In the genomic region with DNA sequence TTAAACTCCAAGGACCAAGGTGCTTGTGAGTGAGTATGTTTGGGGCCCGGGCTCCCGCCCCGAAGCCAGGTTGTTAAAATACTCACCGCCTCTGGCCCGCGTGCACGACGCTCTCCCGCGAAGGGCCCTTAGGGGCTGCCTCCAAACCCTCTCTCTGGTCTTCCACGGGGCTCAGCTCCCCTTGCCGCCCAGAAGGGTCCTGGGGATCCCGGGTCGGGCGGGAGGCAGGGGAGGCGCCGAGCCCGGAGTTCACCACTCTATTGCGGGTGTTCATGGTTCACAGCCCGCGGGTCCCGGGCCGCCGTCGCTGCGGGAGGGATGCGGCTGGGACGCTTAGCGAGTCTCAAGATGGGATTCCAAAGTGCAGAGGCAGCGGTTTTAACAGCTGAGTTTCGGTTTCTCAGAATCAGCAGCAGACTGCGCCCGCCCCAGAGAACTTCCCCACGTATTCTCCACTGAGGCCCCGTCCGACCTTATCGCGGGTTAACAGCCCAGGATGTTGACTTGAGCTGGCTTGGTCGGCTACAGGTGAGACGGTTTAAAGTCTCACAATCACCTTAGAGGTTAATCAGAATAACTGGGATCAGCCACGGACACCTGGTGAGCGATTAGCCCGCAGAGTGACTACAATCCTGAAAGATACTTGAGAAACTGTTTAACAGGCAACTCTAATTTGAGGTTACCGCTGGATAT, we compare ENCODE assay signal across 7 cellular contexts. TPM values are rescaled to one million over a fixed set of nuclear protein-coding genes. Genes with fewer than 3 reads are reported as not detected.
DNase-seq lines count a peak whose midpoint lies in the region; ATAC-seq and TF ChIP-seq lines count a peak whose summit lies in the region.

A gene with protein sequence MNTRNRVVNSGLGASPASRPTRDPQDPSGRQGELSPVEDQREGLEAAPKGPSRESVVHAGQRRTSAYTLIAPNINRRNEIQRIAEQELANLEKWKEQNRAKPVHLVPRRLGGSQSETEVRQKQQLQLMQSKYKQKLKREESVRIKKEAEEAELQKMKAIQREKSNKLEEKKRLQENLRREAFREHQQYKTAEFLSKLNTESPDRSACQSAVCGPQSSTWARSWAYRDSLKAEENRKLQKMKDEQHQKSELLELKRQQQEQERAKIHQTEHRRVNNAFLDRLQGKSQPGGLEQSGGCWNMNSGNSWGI (minus strand): TSS at position 350 of the 693 bp plus-strand sequence. CDS start 76 bp downstream, at position 274.

- no peaks in the 10 kb centered on the region for H3K9me3 Mint-ChIP-seq in activated naive CD4-positive, alpha-beta T cell treated with anti-CD3 and anti-CD28 coated beads, Interleukin-2, amount 50 U/mL, for 72 hours

- H3K4me3 ChIP-seq in SJCRH30 (peak within 1 kb of the TSS; percentile 56), cardiac muscle cell (peak within 1 kb of the TSS; percentile 0)

- DNase-seq in SJCRH30 = peak; percentile 24 to 44
- DNase-seq in activated naive CD4-positive, alpha-beta T cell treated with anti-CD3 and anti-CD28 coated beads, Interleukin-2, amount 50 U/mL, for 72 hours (ENCODE audit: low spot score in 2 of 2) = peak; percentile 66 to 87
- DNase-seq in cardiac muscle cell (ENCODE audit: low read depth in 1 of 2, low spot score in 1 of 2) = peak; percentile 38 to 79
- peak; percentile 89 for DNase-seq in posterior vena cava (ENCODE audit: low spot score)
- DNase-seq in ureter (ENCODE audit: low spot score) = peak; percentile 66

- TF ChIP-seq CTCF in cardiac muscle cell (IDR thresholded peaks at IDR 0.05; ENCODE audit: low read depth, low read length) = no peak

- peaks cover 5% of the 10 kb centered on the region for H3K4me1 ChIP-seq in SJCRH30
- H3K4me1 ChIP-seq in cardiac muscle cell (ENCODE audit: low read depth) = peaks cover 41% of the 10 kb centered on the region

- ATAC-seq in GM18907 (IDR thresholded peaks at IDR 0.05; ENCODE audit: unreplicated experiment) (peak; percentile 82), HG03039 (IDR thresholded peaks at IDR 0.05; ENCODE audit: unreplicated experiment) (peak; percentile 76)
- peak; percentile 76 to 85 for ATAC-seq in activated naive CD4-positive, alpha-beta T cell treated with anti-CD3 and anti-CD28 coated beads, Interleukin-2, amount 50 U/mL, for 72 hours

- H3K27ac Mint-ChIP-seq in activated naive CD4-positive, alpha-beta T cell treated with anti-CD3 and anti-CD28 coated beads, Interleukin-2, amount 50 U/mL, for 72 hours = peak within 1 kb of the TSS; percentile 99

- H3K36me3 ChIP-seq in SJCRH30 (no peaks in the 10 kb centered on the region), cardiac muscle cell (no peaks in the 10 kb centered on the region)

- no peaks in the 10 kb centered on the region for H3K9me3 ChIP-seq in SJCRH30 (replicated peaks)
- no peaks in the 10 kb centered on the region for H3K9me3 ChIP-seq in cardiac muscle cell (ENCODE audit: low read depth)

- intact Hi-C loops in posterior vena cava (cut with DNase I) = no loop called here

- no peaks in the 10 kb centered on the region for H3K27me3 ChIP-seq in SJCRH30
- no peaks in the 10 kb centered on the region for H3K27me3 ChIP-seq in cardiac muscle cell

- H3K27ac ChIP-seq in SJCRH30 (no peak within 1 kb of the TSS), cardiac muscle cell (peak within 1 kb of the TSS; percentile 88)

- H3K36me3 Mint-ChIP-seq in activated naive CD4-positive, alpha-beta T cell treated with anti-CD3 and anti-CD28 coated beads, Interleukin-2, amount 50 U/mL, for 72 hours = peaks cover 5 to 6% of the 10 kb centered on the region in 2 donors

RNA-seq across cellular contexts. Expression of the gene that starts here (rescaled TPM):
- total RNA-seq in SJCRH30 (2014; rRNA removed; shearing (Covaris generic)) = 0.03 and 1.1 TPM in 2 replicates
- total RNA-seq in activated naive CD4-positive, alpha-beta T cell treated with anti-CD3 and anti-CD28 coated beads, Interleukin-2, amount 50 U/mL, for 72 hours = 10 to 100 TPM; 12.7 to 18.7 TPM
- total RNA-seq in cardiac muscle cell (8.3 and 11.8 TPM in 2 replicates), posterior vena cava (10 to 100 TPM in 1 of 2 donors, 1 to 10 TPM in 1; 8.3 to 10.4 TPM), ureter (4.1 TPM)
- polyA plus RNA-seq in cardiac muscle cell = 11.1 and 11.9 TPM in 2 replicates

Comparison
In these comparisons a context has a peak if more than half of its experiments do, and no peak if none do; other contexts are left out.
1. DNase-seq: peak in every context shown above with its lines; median percentile 89 in posterior vena cava; 76 in activated naive CD4-positive, alpha-beta T cell treated with anti-CD3 and anti-CD28 coated beads, Interleukin-2, amount 50 U/mL, for 72 hours; 66 in ureter; 58 in cardiac muscle cell; 34 in SJCRH30.